8 cellular contexts compared by ENCODE assay signal in the genomic region with DNA sequence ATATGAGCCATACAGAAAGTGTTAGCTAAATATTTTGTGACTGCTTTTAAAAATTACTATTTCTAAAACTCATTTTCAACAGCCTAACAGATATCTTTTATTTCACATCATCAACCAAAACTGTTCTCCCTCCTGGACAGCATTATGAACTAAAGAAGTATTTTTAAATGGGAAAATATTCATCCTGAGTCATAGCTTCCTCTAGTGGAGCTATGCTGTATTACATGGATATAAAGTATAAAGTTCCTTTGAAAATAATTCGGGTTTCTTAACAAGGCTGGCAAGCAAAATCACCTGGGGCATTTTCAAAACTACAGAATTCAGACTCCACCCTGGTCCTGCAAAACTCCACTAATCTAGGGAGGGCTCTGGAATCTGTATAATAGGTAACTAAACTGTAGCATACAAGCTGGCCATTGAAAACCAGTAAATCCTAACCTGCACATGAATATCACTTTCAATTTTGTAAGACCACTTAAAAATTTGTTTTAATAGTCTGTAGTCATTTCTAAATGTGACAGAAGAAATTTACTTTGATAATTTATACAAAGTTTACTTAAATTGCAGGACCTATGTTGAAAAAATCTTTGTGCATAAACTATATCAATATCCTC. TPM values are rescaled to one million over a fixed set of nuclear protein-coding genes. Genes with fewer than 3 reads are reported as not detected.
DNase-seq lines count a peak whose midpoint lies in the region; ATAC-seq, FAIRE-seq and TF ChIP-seq lines count a peak whose summit lies in the region.

No MANE protein-coding gene starts in this region.

- no peak overlapping the region for H3K4me3 ChIP-seq in heart left ventricle
- H3K4me3 ChIP-seq in keratinocyte (ENCODE audit: control insufficient read depth in 2 of 3, extremely low read depth in 1 of 3, insufficient read depth in 2 of 3, low read depth in 1 of 3, low read length in 3 of 3) = no peak overlapping the region

- no peaks in the 10 kb centered on the region for H3K9me1 ChIP-seq in keratinocyte (ENCODE audit: control insufficient read depth, extremely low read depth, insufficient read depth, low read length)

- no peak for DNase-seq in heart left ventricle
- no peak for DNase-seq in left cardiac atrium
- peak; percentile 10 for DNase-seq in HuH-7 (ENCODE audit: low spot score)
- no peak for DNase-seq in keratinocyte (ENCODE audit: low read depth, low spot score)
- DNase-seq in activated CD4-positive, alpha-beta T cell treated with anti-CD3 and anti-CD28 coated beads, Interleukin-2, amount 50 U/mL, for 1 hour = no peak
- DNase-seq in activated naive CD4-positive, alpha-beta T cell treated with anti-CD3 and anti-CD28 coated beads, Interleukin-2, amount 50 U/mL, for 16 hours = no peak

- H3K36me3 ChIP-seq in heart left ventricle = no peaks in the 10 kb centered on the region
- H3K36me3 ChIP-seq in keratinocyte (ENCODE audit: control insufficient read depth in 2 of 2, extremely low read depth in 1 of 2, insufficient read depth in 2 of 2, low read length in 2 of 2) = no peaks in the 10 kb centered on the region

- H3K27me3 ChIP-seq in heart left ventricle (no peaks in the 10 kb centered on the region), keratinocyte (ENCODE audit: control insufficient read depth, extremely low read depth, insufficient read depth, low read length) (no peaks in the 10 kb centered on the region)

- H3K9me3 ChIP-seq in heart left ventricle (no peaks in the 10 kb centered on the region), keratinocyte (ENCODE audit: control insufficient read depth, low read depth, low read length) (no peaks in the 10 kb centered on the region)

- ATAC-seq in heart left ventricle (no peak), left cardiac atrium (no peak), SK-N-SH treated with all-trans-retinoic acid at 6 μM for 48 hours (peak; percentile 89), HG03108 (IDR thresholded peaks at IDR 0.05; ENCODE audit: unreplicated experiment) (no peak)

- peak overlapping the region; percentile 3 for H3K4me2 ChIP-seq in keratinocyte (ENCODE audit: control insufficient read depth, extremely low read depth, insufficient read depth, low read depth, low read length)

- H3K4me1 ChIP-seq in heart left ventricle (peaks cover 0 to 4% (median 0%) of the 10 kb centered on the region in 12 donors), keratinocyte (ENCODE audit: control insufficient read depth, extremely low read depth, insufficient read depth, low read length) (no peaks in the 10 kb centered on the region)

- dilution Hi-C loops in keratinocyte (cut with MboI; ENCODE audit: extremely low pct_ligation_motif_present, low sequenced_read_pairs) = no loop called here

- TF ChIP-seq CTCF in heart left ventricle (IDR thresholded peaks at IDR 0.05) (peak; percentile 50 to 74 (median 70)), keratinocyte (optimal IDR thresholded peaks at IDR 0.05 in 1 of 3, IDR thresholded peaks at IDR 0.05 in 1 of 3, conservative IDR thresholded peaks at IDR 0.05 in 1 of 3; ENCODE audit: extremely low read depth in 1 of 3, insufficient read depth in 2 of 3, low read length in 3 of 3) (peak in 2 of 3 experiments; percentile 59 to 72)

- no peaks in the 10 kb centered on the region for H3K79me2 ChIP-seq in keratinocyte (ENCODE audit: control insufficient read depth, insufficient read depth, low read length)

- intact Hi-C loops in heart left ventricle (cut with DNase I) (loop anchor here in 6 of 10 donors (5.0 kb wide), 2 partner anchors 97 to 102 kb away; no protein-coding TSS in a partner anchor), left cardiac atrium (cut with DNase I) (loop anchor here in 1 of 2 donors (10.0 kb wide), 1 partner anchor 99 kb away; no protein-coding TSS in a partner anchor)

- H3K27ac ChIP-seq in heart left ventricle (no peak overlapping the region), keratinocyte (ENCODE audit: control insufficient read depth, insufficient read depth, low read length) (no peak overlapping the region)

- no peak overlapping the region for H2AFZ ChIP-seq in keratinocyte (ENCODE audit: control insufficient read depth, low read length)

- WGBS in heart left ventricle, 4 donors = 21 to 44% (median 32%) methylated on average over 1 of the region's 1 CpG

- no peak for FAIRE-seq in keratinocyte (lab: Jason Lieb, UNC)

- no peak overlapping the region for H3K9ac ChIP-seq in keratinocyte (ENCODE audit: control insufficient read depth, extremely low read depth, insufficient read depth, low read length)

- no peak for TF ChIP-seq POLR2A in heart left ventricle (IDR thresholded peaks at IDR 0.05)

- H4K20me1 ChIP-seq in keratinocyte (ENCODE audit: control insufficient read depth, extremely low read depth, insufficient read depth, low read length) = no peaks in the 10 kb centered on the region

TF ChIP-seq in SK-N-SH treated with all-trans-retinoic acid at 6 μM for 48 hours, 23 proteins besides CTCF, POLR2A, EP300 and RAD21:
- no peak for TF ChIP-seq TOX (CRISPR knock-in tag; IDR thresholded peaks at IDR 0.05; ENCODE audit: borderline replicate concordance)

RNA-seq across cellular contexts. Expression of a gene that starts 53.5 kb away (rescaled TPM):
- total RNA-seq in heart left ventricle = 1 to 10 TPM in 2 of 9 donors, under 1 TPM in 3, not detected in 4; 0.12 to 1.7 (median 0.90) TPM
- polyA plus RNA-seq in heart left ventricle = under 1 TPM in 1 of 2 donors, not detected in 1; 0.01 TPM
- 1 to 10 TPM in 1 of 2 donors, under 1 TPM in 1; 0.10 to 1.3 TPM for total RNA-seq in left cardiac atrium
- 0.05 TPM in 1 of 3 replicates, not detected in the others for polyA plus RNA-seq in keratinocyte
- polyA plus RNA-seq in keratinocyte (2011; ENCODE audit: low read depth) = 0.54 TPM
- 0.02 and 0.05 TPM in 2 replicates for polyA plus RNA-seq in keratinocyte (2011; cell fraction: cytosol; rRNA removed)
- 0.03 and 0.05 TPM in 2 replicates for polyA plus RNA-seq in keratinocyte (2011; cell fraction: nucleus; rRNA removed)
- polyA plus RNA-seq in keratinocyte (2012; ENCODE audit: low replicate concordance) = 0.31 TPM in 1 of 2 replicates, not detected in the other
- polyA minus RNA-seq in keratinocyte = not detected in 3 replicates
- polyA minus RNA-seq in keratinocyte (2011; cell fraction: cytosol; rRNA and poly(A)+ RNA removed) = not detected
- 0.31 TPM in 1 of 2 replicates, not detected in the other for polyA minus RNA-seq in keratinocyte (2011; cell fraction: nucleus; rRNA and poly(A)+ RNA removed)
